ENCODE assay signal across 9 cellular contexts in genomic region chr20:47336013-47336754, GRCh38. TPM values are rescaled to one million over a fixed set of nuclear protein-coding genes. Genes with fewer than 3 reads are reported as not detected.
A peak's percentile ranks its signal among the peaks of the same experiment; 100 is the strongest.
DNase-seq lines count a peak whose midpoint lies in the region; ATAC-seq, FAIRE-seq and TF ChIP-seq lines count a peak whose summit lies in the region.
"Had no signal": no experiment of that assay in that cellular context is flagged by ENCODE, and none has a peak within 500 bp of the region (broad histone marks: within the 10 kb centered on the region; RNA-seq: fewer than 3 reads in every experiment).

No MANE protein-coding gene starts in this region.

- TF ChIP-seq EP300 in transverse colon (IDR thresholded peaks at IDR 0.05; ENCODE audit: low read depth), result peak; percentile 67

- DNase-seq in NCI-H526 treated with DMSO at 0.1 percent for 48 hours (lab: John Stamatoyannopoulos, UW) (peak; percentile 53), epithelial cell of prostate (ENCODE audit: low read depth, low spot score) (no peak), transverse colon (peak; percentile 56), RCC 7860 (ENCODE audit: low spot score) (no peak), frontal cortex (ENCODE audit: low spot score in 2 of 2) (no peak), AML-193 (lab: John Stamatoyannopoulos, UW) (no peak)
- DNase-seq: NCI-H2107 had no signal

- no peak for TF ChIP-seq POLR2A in transverse colon (IDR thresholded peaks at IDR 0.05)

- peaks cover 12 to 16% of the 10 kb centered on the region in 2 donors for H3K36me3 ChIP-seq in mucosa of rectum (ENCODE audit: control insufficient read depth in 2 of 2, insufficient read depth in 2 of 2, low read length in 2 of 2)
- H3K36me3 ChIP-seq in transverse colon, result peaks cover 0 to 8% (median 0%) of the 10 kb centered on the region in 4 donors

- no peaks in the 10 kb centered on the region for H3K9me3 ChIP-seq in mucosa of rectum (ENCODE audit: control insufficient read depth in 2 of 2, low read length in 2 of 2)
- H3K9me3 ChIP-seq in transverse colon, result no peaks in the 10 kb centered on the region

- ATAC-seq in HG03442 (IDR thresholded peaks at IDR 0.05; ENCODE audit: unreplicated experiment), result no peak

- no peak for TF ChIP-seq CTCF in transverse colon (IDR thresholded peaks at IDR 0.05)

- H3K4me1 ChIP-seq in mucosa of rectum (ENCODE audit: control insufficient read depth in 2 of 2, insufficient read depth in 2 of 2, low read length in 2 of 2), result peaks cover 21 to 32% of the 10 kb centered on the region in 2 donors
- peaks cover 43 to 90% (median 60%) of the 10 kb centered on the region in 4 donors for H3K4me1 ChIP-seq in transverse colon

- peak overlapping the region; percentile 94 for H3K27ac ChIP-seq in epithelial cell of prostate
- peak overlapping the region; percentile 70 to 78 for H3K27ac ChIP-seq in mucosa of rectum (ENCODE audit: low read depth in 2 of 2, low read length in 2 of 2)
- H3K27ac ChIP-seq in transverse colon, result peak overlapping the region; percentile 78 to 90 (median 90)

- FAIRE-seq in RCC 7860 (lab: Jason Lieb, UNC), result no peak
- no peak for FAIRE-seq in frontal cortex (lab: Jason Lieb, UNC)

- H3K4me3 ChIP-seq in mucosa of rectum (ENCODE audit: low read length in 2 of 2) (no peak overlapping the region), transverse colon (no peak overlapping the region)

- in situ Hi-C loops in transverse colon (cut with MboI; ENCODE audit: low pct_ligation_motif_present in 1 of 4, low pct_unique_long_range_greater_than_20kb in 1 of 4, low sequenced_read_pairs in 3 of 4), result no loop called here

- H3K9ac ChIP-seq in mucosa of rectum (ENCODE audit: low read depth in 1 of 2, low read length in 2 of 2), result peak overlapping the region; percentile 14 to 34

- no peaks in the 10 kb centered on the region for H3K27me3 ChIP-seq in mucosa of rectum (ENCODE audit: control insufficient read depth in 2 of 2, insufficient read depth in 2 of 2, low read length in 2 of 2)
- no peaks in the 10 kb centered on the region for H3K27me3 ChIP-seq in transverse colon

- intact Hi-C loops in transverse colon (cut with DNase I; ENCODE audit: low total_unique reads), result no loop called here

- WGBS in transverse colon (ENCODE audit: low coverage in 1 of 2), 2 donors, result 72 to 96% methylated on average over 7 to 19 of the region's 19 CpGs

RNA-seq across cellular contexts. Expression of gene ZMYND8, which starts 20.3 kb away (rescaled TPM):
- total RNA-seq in transverse colon, result 10 to 100 TPM; 41.6 to 79.4 (median 60.7) TPM
- total RNA-seq in frontal cortex, result 36.7 TPM

Comparison
In these comparisons a context has a peak if more than half of its experiments do, and no peak if none do; other contexts are left out.
1. DNase-seq: peak in NCI-H526 treated with DMSO at 0.1 percent for 48 hours (single experiment) and transverse colon (single experiment); none in epithelial cell of prostate (single experiment), RCC 7860 (single experiment), frontal cortex (0 of 2) and AML-193 (0 of 2).
2. Peak in every context shown above with its lines, with median percentiles within 50 percentile points of each other: H3K27ac ChIP-seq.